1 cellular context compared by ENCODE assay signal in genomic region chr17:82174042-82174857, GRCh38.
TF ChIP-seq lines count a peak whose summit lies in the region.

No MANE protein-coding gene starts in this region.

TF ChIP-seq in WTC11, 78 proteins besides CTCF, POLR2A, EP300 and RAD21:
- TF ChIP-seq PRDM15 (CRISPR knock-in tag; IDR thresholded peaks at IDR 0.05) (peak; percentile 20; the same call in 1 of the 2 replicates), FOXK1 (CRISPR knock-in tag; IDR thresholded peaks at IDR 0.05) (peak; percentile 73), ZNF317 (CRISPR knock-in tag; IDR thresholded peaks at IDR 0.05; ENCODE audit: borderline replicate concordance, low read depth) (0 out of 2 replicates have a peak, but pooled peaks have one; percentile 11), ZNF423 (CRISPR knock-in tag; IDR thresholded peaks at IDR 0.05) (peak; percentile 47; the same call in 1 of the 2 replicates), ZBTB21 (CRISPR knock-in tag; IDR thresholded peaks at IDR 0.05; ENCODE audit: borderline replicate concordance) (peak; percentile 26; the same call in 1 of the 2 replicates), ZNF263 (CRISPR knock-in tag; IDR thresholded peaks at IDR 0.05; ENCODE audit: low read depth) (peak; percentile 70)
